Comparison of ENCODE assay signal across 8 cellular contexts in genomic region chr9:91193658-91194391, GRCh38.
DNase-seq lines count a peak whose midpoint lies in the region; ATAC-seq and TF ChIP-seq lines count a peak whose summit lies in the region.

No MANE protein-coding gene starts in this region.

- peak overlapping the region; percentile 71 for H3K4me3 Mint-ChIP-seq in activated T-helper 1 cell treated with anti-CD3 and anti-CD28 coated beads, Interleukin-12 subunit alpha, Interleukin-12 subunit beta, Interleukin-2, Interleukin-4 antibody, amounts not matched to agents 30 ng/mL and 10 ng/mL and 1 ng/mL, durations not matched to agents 14 hours and 24 hours and 36 hours
- H3K4me3 Mint-ChIP-seq in naive thymus-derived CD8-positive, alpha-beta T cell, result peak overlapping the region; percentile 75 to 97 (median 89)
- H3K4me3 Mint-ChIP-seq in stimulated activated memory B cell treated with anti-CD40 and anti-IgM and Interleukin-4, amounts not matched to agents 10 μg/mL and 1 μg/mL and 100 μg/mL, for 72 hours, result peak overlapping the region; percentile 80

- no peaks in the 10 kb centered on the region for H4K20me1 ChIP-seq in PC-9 (ENCODE audit: insufficient read depth)
- H4K20me1 ChIP-seq in fibroblast of lung (ENCODE audit: control insufficient read depth, extremely low read depth, insufficient read depth, low read length), result no peaks in the 10 kb centered on the region

- peak overlapping the region; percentile 99 for H3K9ac ChIP-seq in fibroblast of lung (ENCODE audit: insufficient read depth, low read length)

- H3K36me3 ChIP-seq in PC-9 (ENCODE audit: low read depth) (no peaks in the 10 kb centered on the region), fibroblast of lung (ENCODE audit: control insufficient read depth, insufficient read depth, low read length) (no peaks in the 10 kb centered on the region)

- TSS peak; percentile 57 for BruUV-seq in PC-9 (replicated peaks; lab: Mats Ljungman, UMichigan)

- peaks cover 63% of the 10 kb centered on the region for H3K4me1 ChIP-seq in PC-9 (replicated peaks; ENCODE audit: insufficient read depth)
- H3K4me1 ChIP-seq in fibroblast of lung (ENCODE audit: control insufficient read depth, extremely low read depth, insufficient read depth, low read length), result peaks cover 25% of the 10 kb centered on the region

- no peak for TF ChIP-seq CTCF in AG04450 (IDR thresholded peaks at IDR 0.05; ENCODE audit: low read depth, low read length)
- TF ChIP-seq CTCF in PC-9 (conservative IDR thresholded peaks at IDR 0.05), result no peak; the same call in 1 of the 2 replicates
- TF ChIP-seq CTCF in fibroblast of lung (conservative IDR thresholded peaks at IDR 0.05 in 1 of 2, IDR thresholded peaks at IDR 0.05 in 1 of 2; ENCODE audit: low read depth in 1 of 2, low read length in 2 of 2), result no peak

- H3K4me2 ChIP-seq in PC-9 (peak overlapping the region; percentile 90), fibroblast of lung (ENCODE audit: extremely low read depth, insufficient read depth, low read length) (peak overlapping the region; percentile 74)

- POLR2A ChIA-PET in AG04450 (lab: Yijun Ruan, JAX), result interaction anchor here (1.2 to 1.3 kb wide), 2 partner anchors 29 to 122 kb away, joined by 4 to 6 read pairs; no protein-coding TSS in a partner anchor
- POLR2A ChIA-PET in PC-9 (lab: Charles Lee; ENCODE audit: unreplicated experiment), result no interaction called here
- POLR2A ChIA-PET in naive thymus-derived CD8-positive, alpha-beta T cell (lab: Charles Lee), result interaction anchor here (0.6 to 2.4 kb wide), 7 partner anchors 14 to 230 kb away, joined by 3 to 13 read pairs (median 3); no protein-coding TSS in a partner anchor

- no peaks in the 10 kb centered on the region for H3K9me2 ChIP-seq in PC-9 (ENCODE audit: insufficient read depth)

- H3K27me3 ChIP-seq in AG04450 (ENCODE audit: control insufficient read depth, insufficient read depth, low read length) (no peaks in the 10 kb centered on the region), PC-9 (ENCODE audit: insufficient read depth, low read depth) (no peaks in the 10 kb centered on the region), fibroblast of lung (ENCODE audit: control insufficient read depth, insufficient read depth, low read length) (no peaks in the 10 kb centered on the region)

- peak; percentile 56 for ATAC-seq in GM18909 (IDR thresholded peaks at IDR 0.05; ENCODE audit: poor library complexity, unreplicated experiment)
- ATAC-seq in HG03354 (IDR thresholded peaks at IDR 0.05; ENCODE audit: poor library complexity, severe bottlenecking, unreplicated experiment), result peak; percentile 44
- peak; percentile 90 for ATAC-seq in naive thymus-derived CD8-positive, alpha-beta T cell
- peak; percentile 72 for ATAC-seq in stimulated activated memory B cell treated with anti-CD40 and anti-IgM and Interleukin-4, amounts not matched to agents 10 μg/mL and 1 μg/mL and 100 μg/mL, for 72 hours

- H3K9me3 Mint-ChIP-seq in activated T-helper 1 cell treated with anti-CD3 and anti-CD28 coated beads, Interleukin-12 subunit alpha, Interleukin-12 subunit beta, Interleukin-2, Interleukin-4 antibody, amounts not matched to agents 30 ng/mL and 10 ng/mL and 1 ng/mL, durations not matched to agents 14 hours and 24 hours and 36 hours, result peaks cover 8% of the 10 kb centered on the region
- H3K9me3 Mint-ChIP-seq in naive thymus-derived CD8-positive, alpha-beta T cell, result peaks cover 0 to 4% (median 0%) of the 10 kb centered on the region in 9 donors
- peaks cover under 1% of the 10 kb centered on the region for H3K9me3 Mint-ChIP-seq in stimulated activated memory B cell treated with anti-CD40 and anti-IgM and Interleukin-4, amounts not matched to agents 10 μg/mL and 1 μg/mL and 100 μg/mL, for 72 hours

- H3K4me3 ChIP-seq in AG04450 (ENCODE audit: low read depth, low read length) (peak overlapping the region; percentile 52), PC-9 (peak overlapping the region; percentile 66), fibroblast of lung (replicated peaks in 1 of 4; ENCODE audit: control extremely low read depth in 1 of 4, insufficient read depth in 1 of 4, low read depth in 3 of 4, low read length in 4 of 4) (peak overlapping the region; percentile 8 to 50 (median 40))

- H3K36me3 Mint-ChIP-seq in activated T-helper 1 cell treated with anti-CD3 and anti-CD28 coated beads, Interleukin-12 subunit alpha, Interleukin-12 subunit beta, Interleukin-2, Interleukin-4 antibody, amounts not matched to agents 30 ng/mL and 10 ng/mL and 1 ng/mL, durations not matched to agents 14 hours and 24 hours and 36 hours (ENCODE audit: low read depth), result peaks cover 18% of the 10 kb centered on the region
- no peaks in the 10 kb centered on the region for H3K36me3 Mint-ChIP-seq in naive thymus-derived CD8-positive, alpha-beta T cell
- no peaks in the 10 kb centered on the region for H3K36me3 Mint-ChIP-seq in stimulated activated memory B cell treated with anti-CD40 and anti-IgM and Interleukin-4, amounts not matched to agents 10 μg/mL and 1 μg/mL and 100 μg/mL, for 72 hours

- CTCF ChIA-PET in AG04450 (lab: Charles Lee), result interaction anchor here (1.5 kb wide), 1 partner anchor 279 kb away, joined by 9 read pairs; no protein-coding TSS in a partner anchor
- CTCF ChIA-PET in PC-9 (lab: Charles Lee), result no interaction called here

- DNase-seq in AG04450 (ENCODE audit: low read depth, low spot score), result peak; percentile 81
- peak; percentile 85 to 86 for DNase-seq in PC-9
- DNase-seq in activated T-helper 1 cell treated with anti-CD3 and anti-CD28 coated beads, Interleukin-12 subunit alpha, Interleukin-12 subunit beta, Interleukin-2, Interleukin-4 antibody, amounts not matched to agents 30 ng/mL and 10 ng/mL and 1 ng/mL, durations not matched to agents 14 hours and 24 hours and 36 hours (ENCODE audit: low spot score), result peak; percentile 77
- peak; percentile 95 to 98 for DNase-seq in fibroblast of lung (ENCODE audit: low read depth in 2 of 2)
- peak; percentile 27 to 79 (median 58) for DNase-seq in naive thymus-derived CD8-positive, alpha-beta T cell

- intact Hi-C loops in PC-9 (cut with micrococcal nuclease; ENCODE audit: unreplicated experiment), result loop anchor here (1.0 to 10.0 kb wide), 7 partner anchors 30 to 232 kb away; partner anchors contain the start of genes AUH and NFIL3
- intact Hi-C loops in activated T-helper 1 cell treated with anti-CD3 and anti-CD28 coated beads, Interleukin-12 subunit alpha, Interleukin-12 subunit beta, Interleukin-2, Interleukin-4 antibody, amounts not matched to agents 30 ng/mL and 10 ng/mL and 1 ng/mL, durations not matched to agents 14 hours and 24 hours and 36 hours (cut with micrococcal nuclease), result loop anchor here (1.0 to 5.0 kb wide), 21 partner anchors 14 to 518 kb away; no protein-coding TSS in a partner anchor

- peaks cover 6% of the 10 kb centered on the region; the same call in 1 of the 2 replicates for H3K79me2 ChIP-seq in PC-9 (ENCODE audit: low read depth)
- H3K79me2 ChIP-seq in fibroblast of lung (ENCODE audit: control insufficient read depth, insufficient read depth, low read length), result no peaks in the 10 kb centered on the region

- peaks cover 80% of the 10 kb centered on the region for H3K4me1 Mint-ChIP-seq in activated T-helper 1 cell treated with anti-CD3 and anti-CD28 coated beads, Interleukin-12 subunit alpha, Interleukin-12 subunit beta, Interleukin-2, Interleukin-4 antibody, amounts not matched to agents 30 ng/mL and 10 ng/mL and 1 ng/mL, durations not matched to agents 14 hours and 24 hours and 36 hours (ENCODE audit: low read depth)
- H3K4me1 Mint-ChIP-seq in naive thymus-derived CD8-positive, alpha-beta T cell, result peaks cover 17 to 43% (median 31%) of the 10 kb centered on the region in 4 donors
- peaks cover 75% of the 10 kb centered on the region for H3K4me1 Mint-ChIP-seq in stimulated activated memory B cell treated with anti-CD40 and anti-IgM and Interleukin-4, amounts not matched to agents 10 μg/mL and 1 μg/mL and 100 μg/mL, for 72 hours

- peaks cover 48% of the 10 kb centered on the region for H3F3A ChIP-seq in PC-9 (ENCODE audit: insufficient read depth, low read depth)

- peak overlapping the region; percentile 74 for H2AFZ ChIP-seq in PC-9
- H2AFZ ChIP-seq in fibroblast of lung (ENCODE audit: low read length), result no peak overlapping the region

- H3K27ac Mint-ChIP-seq in activated T-helper 1 cell treated with anti-CD3 and anti-CD28 coated beads, Interleukin-12 subunit alpha, Interleukin-12 subunit beta, Interleukin-2, Interleukin-4 antibody, amounts not matched to agents 30 ng/mL and 10 ng/mL and 1 ng/mL, durations not matched to agents 14 hours and 24 hours and 36 hours, result peak overlapping the region; percentile 95
- peak overlapping the region; percentile 49 to 97 (median 93) for H3K27ac Mint-ChIP-seq in naive thymus-derived CD8-positive, alpha-beta T cell
- H3K27ac Mint-ChIP-seq in stimulated activated memory B cell treated with anti-CD40 and anti-IgM and Interleukin-4, amounts not matched to agents 10 μg/mL and 1 μg/mL and 100 μg/mL, for 72 hours, result peak overlapping the region; percentile 98

- H3K9me3 ChIP-seq in AG04450 (ENCODE audit: control insufficient read depth, insufficient read depth, low read length) (peaks cover 5% of the 10 kb centered on the region), PC-9 (ENCODE audit: insufficient read depth, low read depth) (0 out of 2 replicates have a peak, but pooled peaks cover 2% of the 10 kb centered on the region), fibroblast of lung (ENCODE audit: control insufficient read depth, insufficient read depth, low read depth, low read length) (no peaks in the 10 kb centered on the region)

- H3K27me3 Mint-ChIP-seq in activated T-helper 1 cell treated with anti-CD3 and anti-CD28 coated beads, Interleukin-12 subunit alpha, Interleukin-12 subunit beta, Interleukin-2, Interleukin-4 antibody, amounts not matched to agents 30 ng/mL and 10 ng/mL and 1 ng/mL, durations not matched to agents 14 hours and 24 hours and 36 hours (ENCODE audit: insufficient read depth), result no peaks in the 10 kb centered on the region
- H3K27me3 Mint-ChIP-seq in naive thymus-derived CD8-positive, alpha-beta T cell, result no peaks in the 10 kb centered on the region
- no peaks in the 10 kb centered on the region for H3K27me3 Mint-ChIP-seq in stimulated activated memory B cell treated with anti-CD40 and anti-IgM and Interleukin-4, amounts not matched to agents 10 μg/mL and 1 μg/mL and 100 μg/mL, for 72 hours

- peak overlapping the region; percentile 100 for H3K27ac ChIP-seq in AG04450 (ENCODE audit: low read depth, low read length)
- H3K27ac ChIP-seq in PC-9, result peak overlapping the region; percentile 99
- peak overlapping the region; percentile 99 for H3K27ac ChIP-seq in fibroblast of lung (ENCODE audit: insufficient read depth, low read length)

Comparison
In these comparisons a context has a peak if more than half of its experiments do, and no peak if none do; other contexts are left out.
1. Peak in every context shown above with its lines: DNase-seq, ATAC-seq, H3K4me3 ChIP-seq and H3K27ac ChIP-seq.